ENCODE assay signal across 19 cellular contexts in the genomic region with DNA sequence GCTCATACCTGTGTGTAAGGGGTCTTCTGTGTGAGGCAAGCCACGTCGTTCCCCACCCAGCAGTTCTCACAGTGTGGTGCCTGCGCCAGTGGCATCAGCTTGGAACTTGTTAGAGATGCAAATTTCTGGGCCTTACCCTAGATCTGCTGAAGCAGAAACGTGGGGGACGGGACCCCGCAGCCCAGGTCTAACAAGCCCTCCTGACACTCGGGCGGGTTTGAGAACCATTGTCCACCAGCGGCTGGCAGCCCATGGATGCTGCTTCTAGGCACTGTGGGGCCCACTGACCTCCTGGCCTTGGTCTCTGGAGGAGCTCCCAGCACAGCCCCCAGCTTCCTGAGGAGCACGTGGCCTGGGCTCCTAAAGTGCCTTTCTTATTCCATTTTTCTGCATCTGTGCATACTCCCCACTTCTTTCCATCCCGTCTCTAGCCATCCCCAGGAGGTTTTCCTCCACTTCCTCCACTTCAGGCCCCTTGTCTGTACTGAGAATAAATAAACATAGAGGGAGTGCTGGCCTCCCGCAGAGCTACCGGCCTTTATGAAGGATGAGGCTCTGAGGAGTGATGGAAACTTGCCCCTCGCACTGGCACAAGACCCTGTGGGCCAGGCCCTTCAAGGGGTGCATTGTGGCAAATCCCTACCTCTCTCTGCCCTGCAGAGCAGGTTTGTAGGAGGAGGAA.
DNase-seq lines count a peak whose midpoint lies in the region; ATAC-seq and TF ChIP-seq lines count a peak whose summit lies in the region.
"Had no signal": no experiment of that assay in that cellular context is flagged by ENCODE, and none has a peak within 500 bp of the region (broad histone marks: within the 10 kb centered on the region; RNA-seq: fewer than 3 reads in every experiment).

No MANE protein-coding gene starts in this region.

- no peaks in the 10 kb centered on the region for H3K27me3 ChIP-seq in Loucy (ENCODE audit: insufficient read depth, low read length, poor library complexity, severe bottlenecking)
- no peaks in the 10 kb centered on the region for H3K27me3 ChIP-seq in neuronal stem cell (ENCODE audit: control insufficient read depth in 3 of 3, insufficient read depth in 3 of 3, low read depth in 1 of 3, low read length in 3 of 3)
- H3K27me3 ChIP-seq in osteoblast (ENCODE audit: insufficient read depth, low read length): no peaks in the 10 kb centered on the region
- H3K27me3 ChIP-seq: BLaER1 had no signal

- H2BK12ac ChIP-seq in neuronal stem cell (ENCODE audit: low read length): peak overlapping the region; percentile 31

- peaks cover 5% of the 10 kb centered on the region for H3K79me1 ChIP-seq in neuronal stem cell (ENCODE audit: low read depth, low read length)

- no peak overlapping the region for H2BK120ac ChIP-seq in neuronal stem cell (ENCODE audit: low read depth, low read length)

- H3K18ac ChIP-seq in neuronal stem cell (ENCODE audit: low read length): peak overlapping the region; percentile 42

- H3K36me3 ChIP-seq in Loucy (ENCODE audit: insufficient read depth, low read length) (no peaks in the 10 kb centered on the region), neuronal stem cell (replicated peaks in 1 of 2; ENCODE audit: control insufficient read depth in 2 of 2, insufficient read depth in 2 of 2, low read length in 2 of 2) (no peaks in the 10 kb centered on the region), osteoblast (ENCODE audit: insufficient read depth, low read length) (no peaks in the 10 kb centered on the region)
- H3K36me3 ChIP-seq: BLaER1 had no signal

- H2AK5ac ChIP-seq in neuronal stem cell (ENCODE audit: low read depth, low read length): no peak overlapping the region

- DNase-seq in NCI-H146 (lab: John Stamatoyannopoulos, UW): peak; percentile 47
- DNase-seq in NCI-H146 treated with DMSO at 0.1 percent for 48 hours (lab: John Stamatoyannopoulos, UW; ENCODE audit: unreplicated experiment): no peak
- DNase-seq in choroid plexus epithelial cell (ENCODE audit: low read depth): peak; percentile 50
- DNase-seq in neuronal stem cell (ENCODE audit: low spot score): no peak
- DNase-seq in osteoblast (ENCODE audit: insufficient read length, low spot score, missing footprints): no peak
- DNase-seq in NCI-H510A (lab: John Stamatoyannopoulos, UW): no peak
- DNase-seq: 8988T; Calu3; CD4-positive, alpha-beta memory T cell; DMS79 treated with DMSO at 0.1 percent for 48 hours; EL; H7 had no signal

- H3K9me3 ChIP-seq in Loucy (ENCODE audit: insufficient read depth, low read depth, low read length): no peaks in the 10 kb centered on the region
- no peaks in the 10 kb centered on the region for H3K9me3 ChIP-seq in neuronal stem cell (replicated peaks in 1 of 2; ENCODE audit: control insufficient read depth in 2 of 2, insufficient read depth in 1 of 2, low read depth in 1 of 2, low read length in 2 of 2)
- H3K9me3 ChIP-seq in osteoblast (ENCODE audit: low read depth, low read length): no peaks in the 10 kb centered on the region
- H3K9me3 ChIP-seq: BLaER1 had no signal

- H3K9ac ChIP-seq in Loucy (ENCODE audit: low read depth, low read length, poor library complexity, severe bottlenecking) (no peak overlapping the region), neuronal stem cell (ENCODE audit: low read depth, low read length, poor library complexity) (peak overlapping the region; percentile 37)
- H3K9ac ChIP-seq: BLaER1, GM23248 had no signal

- H3K4me3 ChIP-seq in Loucy (ENCODE audit: low read length, poor library complexity, severe bottlenecking) (no peak overlapping the region), choroid plexus epithelial cell (ENCODE audit: low read depth, low read length) (no peak overlapping the region), neuronal stem cell (ENCODE audit: low read length in 2 of 2) (peak overlapping the region in 1 of 2 donors; percentile 26), osteoblast (ENCODE audit: insufficient read depth, low read length) (no peak overlapping the region)
- H3K4me3 ChIP-seq: BLaER1, GM12878, GM23248 had no signal

- H3K4ac ChIP-seq in neuronal stem cell (ENCODE audit: low read length): no peak overlapping the region

- H4K20me1 ChIP-seq in Loucy (ENCODE audit: insufficient read depth, low read length, poor library complexity, severe bottlenecking) (no peaks in the 10 kb centered on the region), osteoblast (ENCODE audit: insufficient read depth, low read length) (no peaks in the 10 kb centered on the region)
- H4K20me1 ChIP-seq: BLaER1 had no signal

- ATAC-seq in GM18867 (IDR thresholded peaks at IDR 0.05; ENCODE audit: unreplicated experiment): no peak
- ATAC-seq: GM12878, HCT116, HepG2 had no signal

- H3K9me2 ChIP-seq in Loucy (replicated peaks; ENCODE audit: low read depth, low read length): no peaks in the 10 kb centered on the region

- H2BK5ac ChIP-seq in neuronal stem cell (ENCODE audit: low read length): no peak overlapping the region

- no peak overlapping the region for H3K23ac ChIP-seq in neuronal stem cell (ENCODE audit: low read depth, low read length, poor library complexity)

- H3F3A ChIP-seq in Loucy (ENCODE audit: low read depth): no peaks in the 10 kb centered on the region

- no peak overlapping the region for H3K14ac ChIP-seq in neuronal stem cell (ENCODE audit: low read length)

- no peaks in the 10 kb centered on the region for H3K79me2 ChIP-seq in Loucy (ENCODE audit: insufficient read depth, low read length)
- no peaks in the 10 kb centered on the region for H3K79me2 ChIP-seq in osteoblast (ENCODE audit: insufficient read depth, low read length)

- H3K27ac ChIP-seq in neuronal stem cell (replicated peaks; ENCODE audit: low read length): no peak overlapping the region
- H3K27ac ChIP-seq in osteoblast (ENCODE audit: low read depth, low read length): no peak overlapping the region
- H3K27ac ChIP-seq: BLaER1, GM23248 had no signal

- TF ChIP-seq CTCF in Loucy (conservative IDR thresholded peaks at IDR 0.05; ENCODE audit: low read length): no peak
- TF ChIP-seq CTCF in choroid plexus epithelial cell (conservative IDR thresholded peaks at IDR 0.05; ENCODE audit: low read depth, low read length): no peak
- no peak for TF ChIP-seq CTCF in osteoblast (IDR thresholded peaks at IDR 0.05; ENCODE audit: extremely low read depth, low read depth, low read length)

- H4K91ac ChIP-seq in neuronal stem cell (ENCODE audit: low read depth, low read length, poor library complexity): no peak overlapping the region

- no CpG with 5 or more reads among the region's 14 CpGs for WGBS in neuronal stem cell (ENCODE audit: extremely low coverage in 2 of 2, insufficient read length in 2 of 2, insufficient replicate concordance in 1 of 2), 2 donors

- H2BK15ac ChIP-seq in neuronal stem cell (ENCODE audit: low read length): no peak overlapping the region

- no peak overlapping the region for H4K8ac ChIP-seq in neuronal stem cell (ENCODE audit: low read depth, low read length)

- H3K4me2 ChIP-seq in Loucy (ENCODE audit: low read depth, low read length, poor library complexity, severe bottlenecking) (peak overlapping the region; percentile 41), neuronal stem cell (ENCODE audit: insufficient read depth, low read length, poor library complexity, severe bottlenecking) (no peak overlapping the region), osteoblast (ENCODE audit: insufficient read depth, low read length) (no peak overlapping the region)
- H3K4me2 ChIP-seq: BLaER1 had no signal

- H3K4me1 ChIP-seq in Loucy (ENCODE audit: insufficient read depth, low read length, poor library complexity, severe bottlenecking) (peaks cover 19% of the 10 kb centered on the region), neuronal stem cell (ENCODE audit: control insufficient read depth in 2 of 2, insufficient read depth in 1 of 2, low read depth in 1 of 2, low read length in 2 of 2) (no peaks in the 10 kb centered on the region), osteoblast (ENCODE audit: insufficient read depth, low read length) (no peaks in the 10 kb centered on the region)
- H3K4me1 ChIP-seq: BLaER1 had no signal

- no peak overlapping the region for H2AFZ ChIP-seq in Loucy (ENCODE audit: low read length)
- no peak overlapping the region for H2AFZ ChIP-seq in neuronal stem cell (ENCODE audit: low read length)
- H2AFZ ChIP-seq in osteoblast (ENCODE audit: low read length): no peak overlapping the region
- H2AFZ ChIP-seq: GM23248 had no signal

Comparison
In these comparisons a context has a peak if more than half of its experiments do, and no peak if none do; other contexts are left out.
1. DNase-seq: peak in NCI-H146 (single experiment) and choroid plexus epithelial cell (single experiment); none in NCI-H146 treated with DMSO at 0.1 percent for 48 hours (single experiment), neuronal stem cell (single experiment), osteoblast (single experiment) and NCI-H510A (single experiment).